Comparison of ENCODE assay signal across 1 cellular context in the genomic region with DNA sequence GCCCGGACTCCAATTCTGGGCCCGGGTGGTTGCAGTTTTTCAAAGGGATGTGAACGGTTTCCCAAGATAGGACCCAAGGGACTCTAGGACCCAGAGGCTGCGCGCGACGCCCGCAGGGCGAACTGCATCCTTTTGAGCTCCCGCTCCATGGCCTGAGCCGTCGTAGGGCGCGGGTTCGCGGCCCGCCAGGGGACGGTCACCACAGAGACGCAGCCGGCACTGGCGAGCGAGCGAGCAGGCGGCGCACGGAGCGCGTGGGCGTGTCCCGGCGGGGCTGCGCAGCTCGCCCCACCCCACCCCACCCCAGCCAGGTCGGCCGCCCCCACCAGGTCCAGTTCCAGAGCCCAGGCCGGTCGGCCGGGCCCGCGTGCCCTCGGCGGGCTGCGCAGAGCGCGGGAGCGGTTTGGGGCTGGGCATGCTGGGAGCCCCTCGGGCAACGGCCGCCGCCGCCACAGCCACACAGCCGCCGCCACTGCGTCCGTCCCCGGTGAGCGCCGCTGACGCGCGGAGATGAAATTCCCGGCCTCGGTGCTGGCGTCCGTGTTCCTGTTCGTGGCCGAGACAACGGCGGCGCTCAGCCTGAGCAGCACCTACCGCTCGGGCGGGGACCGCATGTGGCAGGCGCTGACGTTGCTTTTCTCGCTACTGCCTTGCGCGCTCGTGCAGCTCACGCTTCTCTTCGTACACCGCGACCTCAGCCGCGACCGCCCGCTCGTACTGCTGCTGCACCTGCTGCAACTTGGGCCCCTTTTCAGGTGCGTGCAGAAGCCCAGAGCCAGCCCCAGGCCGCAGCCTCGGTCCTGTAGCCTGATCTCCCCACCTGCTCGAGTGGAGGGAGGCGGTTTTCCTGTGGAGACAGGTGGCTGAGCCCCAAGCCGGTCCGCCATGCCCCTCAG.
TF ChIP-seq lines count a peak whose summit lies in the region.

A gene with protein sequence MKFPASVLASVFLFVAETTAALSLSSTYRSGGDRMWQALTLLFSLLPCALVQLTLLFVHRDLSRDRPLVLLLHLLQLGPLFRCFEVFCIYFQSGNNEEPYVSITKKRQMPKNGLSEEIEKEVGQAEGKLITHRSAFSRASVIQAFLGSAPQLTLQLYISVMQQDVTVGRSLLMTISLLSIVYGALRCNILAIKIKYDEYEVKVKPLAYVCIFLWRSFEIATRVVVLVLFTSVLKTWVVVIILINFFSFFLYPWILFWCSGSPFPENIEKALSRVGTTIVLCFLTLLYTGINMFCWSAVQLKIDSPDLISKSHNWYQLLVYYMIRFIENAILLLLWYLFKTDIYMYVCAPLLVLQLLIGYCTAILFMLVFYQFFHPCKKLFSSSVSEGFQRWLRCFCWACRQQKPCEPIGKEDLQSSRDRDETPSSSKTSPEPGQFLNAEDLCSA (plus strand): TSS at position 340 of the 896 bp plus-strand sequence. CDS start 171 bp downstream, at position 511.

TF ChIP-seq in HepG2, 621 proteins besides CTCF, POLR2A, EP300 and RAD21 (continued from another document):
- TF ChIP-seq, protein P1, sequence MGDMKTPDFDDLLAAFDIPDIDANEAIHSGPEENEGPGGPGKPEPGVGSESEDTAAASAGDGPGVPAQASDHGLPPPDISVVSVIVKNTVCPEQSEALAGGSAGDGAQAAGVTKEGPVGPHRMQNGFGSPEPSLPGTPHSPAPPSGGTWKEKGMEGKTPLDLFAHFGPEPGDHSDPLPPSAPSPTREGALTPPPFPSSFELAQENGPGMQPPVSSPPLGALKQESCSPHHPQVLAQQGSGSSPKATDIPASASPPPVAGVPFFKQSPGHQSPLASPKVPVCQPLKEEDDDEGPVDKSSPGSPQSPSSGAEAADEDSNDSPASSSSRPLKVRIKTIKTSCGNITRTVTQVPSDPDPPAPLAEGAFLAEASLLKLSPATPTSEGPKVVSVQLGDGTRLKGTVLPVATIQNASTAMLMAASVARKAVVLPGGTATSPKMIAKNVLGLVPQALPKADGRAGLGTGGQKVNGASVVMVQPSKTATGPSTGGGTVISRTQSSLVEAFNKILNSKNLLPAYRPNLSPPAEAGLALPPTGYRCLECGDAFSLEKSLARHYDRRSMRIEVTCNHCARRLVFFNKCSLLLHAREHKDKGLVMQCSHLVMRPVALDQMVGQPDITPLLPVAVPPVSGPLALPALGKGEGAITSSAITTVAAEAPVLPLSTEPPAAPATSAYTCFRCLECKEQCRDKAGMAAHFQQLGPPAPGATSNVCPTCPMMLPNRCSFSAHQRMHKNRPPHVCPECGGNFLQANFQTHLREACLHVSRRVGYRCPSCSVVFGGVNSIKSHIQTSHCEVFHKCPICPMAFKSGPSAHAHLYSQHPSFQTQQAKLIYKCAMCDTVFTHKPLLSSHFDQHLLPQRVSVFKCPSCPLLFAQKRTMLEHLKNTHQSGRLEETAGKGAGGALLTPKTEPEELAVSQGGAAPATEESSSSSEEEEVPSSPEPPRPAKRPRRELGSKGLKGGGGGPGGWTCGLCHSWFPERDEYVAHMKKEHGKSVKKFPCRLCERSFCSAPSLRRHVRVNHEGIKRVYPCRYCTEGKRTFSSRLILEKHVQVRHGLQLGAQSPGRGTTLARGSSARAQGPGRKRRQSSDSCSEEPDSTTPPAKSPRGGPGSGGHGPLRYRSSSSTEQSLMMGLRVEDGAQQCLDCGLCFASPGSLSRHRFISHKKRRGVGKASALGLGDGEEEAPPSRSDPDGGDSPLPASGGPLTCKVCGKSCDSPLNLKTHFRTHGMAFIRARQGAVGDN (CRISPR knock-in tag; IDR thresholded peaks at IDR 0.05) = peak; percentile 10; the same call in 1 of the 2 replicates
TF ChIP-seq in HepG2: peak in this region for 5.
